Comparison of ENCODE assay signal across 1 cellular context in the genomic region with DNA sequence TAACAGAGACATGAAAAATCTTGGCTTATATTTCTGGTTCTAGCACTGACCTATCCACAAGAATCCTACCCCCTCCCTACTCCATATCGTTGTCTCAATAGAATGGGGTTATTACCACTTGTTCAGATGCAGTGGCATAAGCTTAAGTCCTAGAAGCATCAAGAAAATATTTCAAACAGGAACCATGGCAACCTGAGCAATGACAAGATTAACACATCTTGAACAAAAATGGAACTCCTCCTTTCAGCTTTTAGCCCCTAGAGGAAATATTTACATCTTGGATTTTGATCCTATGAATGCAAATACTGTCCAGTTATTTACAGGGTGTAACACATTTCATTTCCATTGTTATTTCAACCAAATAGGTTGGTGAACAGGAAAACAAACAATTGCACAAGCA.
TF ChIP-seq lines count a peak whose summit lies in the region.

No MANE protein-coding gene starts in this region.

TF ChIP-seq in A549, 52 proteins besides CTCF, POLR2A, EP300 and RAD21 (continued from another document):
- TF ChIP-seq, protein P1, sequence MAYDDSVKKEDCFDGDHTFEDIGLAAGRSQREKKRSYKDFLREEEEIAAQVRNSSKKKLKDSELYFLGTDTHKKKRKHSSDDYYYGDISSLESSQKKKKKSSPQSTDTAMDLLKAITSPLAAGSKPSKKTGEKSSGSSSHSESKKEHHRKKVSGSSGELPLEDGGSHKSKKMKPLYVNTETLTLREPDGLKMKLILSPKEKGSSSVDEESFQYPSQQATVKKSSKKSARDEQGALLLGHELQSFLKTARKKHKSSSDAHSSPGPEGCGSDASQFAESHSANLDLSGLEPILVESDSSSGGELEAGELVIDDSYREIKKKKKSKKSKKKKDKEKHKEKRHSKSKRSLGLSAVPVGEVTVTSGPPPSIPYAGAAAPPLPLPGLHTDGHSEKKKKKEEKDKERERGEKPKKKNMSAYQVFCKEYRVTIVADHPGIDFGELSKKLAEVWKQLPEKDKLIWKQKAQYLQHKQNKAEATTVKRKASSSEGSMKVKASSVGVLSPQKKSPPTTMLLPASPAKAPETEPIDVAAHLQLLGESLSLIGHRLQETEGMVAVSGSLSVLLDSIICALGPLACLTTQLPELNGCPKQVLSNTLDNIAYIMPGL (CRISPR knock-in tag; IDR thresholded peaks at IDR 0.05; ENCODE audit: borderline replicate concordance) = no peak
- no peak for TF ChIP-seq RCOR1 (IDR thresholded peaks at IDR 0.05; ENCODE audit: low read depth, low read length)
- no peak for TF ChIP-seq JUN (IDR thresholded peaks at IDR 0.05)
- TF ChIP-seq EHF (CRISPR knock-in tag; IDR thresholded peaks at IDR 0.05) = no peak
- no peak for TF ChIP-seq FOSB (CRISPR knock-in tag; IDR thresholded peaks at IDR 0.05)
- TF ChIP-seq ZC3H11A (IDR thresholded peaks at IDR 0.05) = no peak
- TF ChIP-seq ESRRA (IDR thresholded peaks at IDR 0.05; ENCODE audit: borderline replicate concordance, low read length) = no peak
- no peak for TF ChIP-seq RFX5 (IDR thresholded peaks at IDR 0.05)
